Comparison of ENCODE assay signal across 8 cellular contexts in genomic region chr16:10876799-10877341, GRCh38. TPM values are rescaled to one million over a fixed set of nuclear protein-coding genes. Genes with fewer than 3 reads are reported as not detected.
DNase-seq lines count a peak whose midpoint lies in the region; ATAC-seq and TF ChIP-seq lines count a peak whose summit lies in the region.

Gene CIITA, plus strand, starts transcription at chr16:10877202. Its CDS starts 129 bp downstream, at chr16:10877331.

- H3K4me3 Mint-ChIP-seq in stimulated activated effector memory CD8-positive, alpha-beta T cell treated with anti-CD3 and anti-CD28 coated beads, Interleukin-12 subunit alpha, Interleukin-12 subunit beta, amount 100 ng/mL, for 72 hours, result peak within 1 kb of the TSS; percentile 95
- H3K4me3 Mint-ChIP-seq in mesothelial cell of epicardium, result no peak within 1 kb of the TSS

- H3K27ac ChIP-seq in BLaER1, result peak within 1 kb of the TSS; percentile 93

- H3K36me3 ChIP-seq in BLaER1, result peaks cover 19% of the 10 kb centered on the region; the same call in 1 of the 2 replicates

- peak within 1 kb of the TSS; percentile 90 for H3K4me3 ChIP-seq in BLaER1

- TF ChIP-seq CTCF in mesothelial cell of epicardium (IDR thresholded peaks at IDR 0.05; ENCODE audit: unreplicated experiment), result no peak

- DNase-seq in RKO (ENCODE audit: low spot score), result peak; percentile 78
- DNase-seq in amniotic epithelial cell (ENCODE audit: low read depth), result peak; percentile 58
- DNase-seq in iris pigment epithelial cell (ENCODE audit: low read depth), result peak; percentile 48
- peak; percentile 51 to 85 for DNase-seq in stimulated activated effector memory CD8-positive, alpha-beta T cell treated with anti-CD3 and anti-CD28 coated beads, Interleukin-12 subunit alpha, Interleukin-12 subunit beta, amount 100 ng/mL, for 72 hours (ENCODE audit: low spot score in 2 of 2)
- no peak for DNase-seq in mesothelial cell of epicardium (ENCODE audit: low spot score in 2 of 2, unreplicated experiment in 2 of 2)

- ATAC-seq in GM19035 (IDR thresholded peaks at IDR 0.05; ENCODE audit: unreplicated experiment), result peak; percentile 60
- ATAC-seq in HG03097 (IDR thresholded peaks at IDR 0.05; ENCODE audit: low FRiP score, unreplicated experiment), result peak; percentile 51
- ATAC-seq in stimulated activated effector memory CD8-positive, alpha-beta T cell treated with anti-CD3 and anti-CD28 coated beads, Interleukin-12 subunit alpha, Interleukin-12 subunit beta, amount 100 ng/mL, for 72 hours, result peak; percentile 74

- H3K27me3 Mint-ChIP-seq in mesothelial cell of epicardium (ENCODE audit: low read depth), result peaks cover 73% of the 10 kb centered on the region

- H3K4me1 Mint-ChIP-seq in stimulated activated effector memory CD8-positive, alpha-beta T cell treated with anti-CD3 and anti-CD28 coated beads, Interleukin-12 subunit alpha, Interleukin-12 subunit beta, amount 100 ng/mL, for 72 hours, result peaks cover 77% of the 10 kb centered on the region
- H3K4me1 Mint-ChIP-seq in mesothelial cell of epicardium, result no peaks in the 10 kb centered on the region

- H3K27me3 ChIP-seq in BLaER1, result no peaks in the 10 kb centered on the region

- H3K9me3 Mint-ChIP-seq in stimulated activated effector memory CD8-positive, alpha-beta T cell treated with anti-CD3 and anti-CD28 coated beads, Interleukin-12 subunit alpha, Interleukin-12 subunit beta, amount 100 ng/mL, for 72 hours, result no peaks in the 10 kb centered on the region
- H3K9me3 Mint-ChIP-seq in mesothelial cell of epicardium, result no peaks in the 10 kb centered on the region

- peak within 1 kb of the TSS; percentile 94 for H3K4me2 ChIP-seq in BLaER1

- H3K27ac Mint-ChIP-seq in stimulated activated effector memory CD8-positive, alpha-beta T cell treated with anti-CD3 and anti-CD28 coated beads, Interleukin-12 subunit alpha, Interleukin-12 subunit beta, amount 100 ng/mL, for 72 hours, result peak within 1 kb of the TSS; percentile 93
- H3K27ac Mint-ChIP-seq in mesothelial cell of epicardium, result no peak within 1 kb of the TSS

- no peaks in the 10 kb centered on the region for H3K9me3 ChIP-seq in BLaER1

- peak within 1 kb of the TSS; percentile 94 for H3K9ac ChIP-seq in BLaER1

- peaks cover 27% of the 10 kb centered on the region for H4K20me1 ChIP-seq in BLaER1

- H3K36me3 Mint-ChIP-seq in stimulated activated effector memory CD8-positive, alpha-beta T cell treated with anti-CD3 and anti-CD28 coated beads, Interleukin-12 subunit alpha, Interleukin-12 subunit beta, amount 100 ng/mL, for 72 hours, result peaks cover 39% of the 10 kb centered on the region
- H3K36me3 Mint-ChIP-seq in mesothelial cell of epicardium, result no peaks in the 10 kb centered on the region

- peaks cover 69% of the 10 kb centered on the region for H3K4me1 ChIP-seq in BLaER1

RNA-seq across cellular contexts. Expression of gene CIITA, which starts in this region (rescaled TPM):
- 0.20 TPM in 2 of 3 replicates, not detected in the other for total RNA-seq in mesothelial cell of epicardium

Comparison
In these comparisons a context has a peak if more than half of its experiments do, and no peak if none do; other contexts are left out.
1. DNase-seq: peak in RKO (single experiment), amniotic epithelial cell (single experiment), iris pigment epithelial cell (single experiment) and stimulated activated effector memory CD8-positive, alpha-beta T cell treated with anti-CD3 and anti-CD28 coated beads, Interleukin-12 subunit alpha, Interleukin-12 subunit beta, amount 100 ng/mL, for 72 hours (2 of 2); none in mesothelial cell of epicardium (0 of 2).
2. Peak in every context shown above with its lines, with median percentiles within 50 percentile points of each other: ATAC-seq.